1 cellular context compared by ENCODE assay signal in genomic region chr10:122953827-122954730, GRCh38.
A peak's percentile ranks its signal among the peaks of the same experiment; 100 is the strongest.
TF ChIP-seq lines count a peak whose summit lies in the region.

TSS of gene C10orf88 (minus strand) at chr10:122954227. CDS start at chr10:122954178, 49 bp downstream.

TF ChIP-seq in HepG2, 621 proteins besides CTCF, POLR2A, EP300 and RAD21 (continued from another document and continues in another):
- TF ChIP-seq ZNF407 (CRISPR knock-in tag; IDR thresholded peaks at IDR 0.05; ENCODE audit: not compliant biosample characterization) (peak; percentile 95), RARG (CRISPR knock-in tag; IDR thresholded peaks at IDR 0.05; ENCODE audit: low read depth) (peak; percentile 97), TBX2 (CRISPR knock-in tag; IDR thresholded peaks at IDR 0.05; ENCODE audit: borderline replicate concordance) (peak; percentile 94), NONO (IDR thresholded peaks at IDR 0.05) (no peak), NONO (CRISPR knock-in tag; conservative IDR thresholded peaks at IDR 0.05) (peak; percentile 92), MAFF (IDR thresholded peaks at IDR 0.05; ENCODE audit: low read depth, low read length) (no peak), ZNF430 (CRISPR knock-in tag; IDR thresholded peaks at IDR 0.05) (no peak; the same call in none of the 2 replicates), ZBTB37 (CRISPR knock-in tag; IDR thresholded peaks at IDR 0.05) (no peak; the same call in 1 of the 2 replicates), ZNF264 (CRISPR knock-in tag; IDR thresholded peaks at IDR 0.05) (peak; percentile 82; the same call in 1 of the 2 replicates), ZNF18 (CRISPR knock-in tag; IDR thresholded peaks at IDR 0.05; ENCODE audit: insufficient replicate concordance) (peak; percentile 87), FOXP4 (CRISPR knock-in tag; IDR thresholded peaks at IDR 0.05) (peak; percentile 65), SP5 (CRISPR knock-in tag; IDR thresholded peaks at IDR 0.05; ENCODE audit: borderline replicate concordance, low read depth) (peak; percentile 37; the same call in 1 of the 2 replicates), HIVEP1 (CRISPR knock-in tag; IDR thresholded peaks at IDR 0.05) (peak; percentile 82), ZNF557 (CRISPR knock-in tag; IDR thresholded peaks at IDR 0.05) (0 out of 2 replicates have a peak, but pooled peaks have one; percentile 36), ISL2 (CRISPR knock-in tag; IDR thresholded peaks at IDR 0.05) (peak; percentile 74), EZH2 (conservative IDR thresholded peaks at IDR 0.05; ENCODE audit: low read depth, low read length) (no peak), TRIM22 (IDR thresholded peaks at IDR 0.05) (no peak), ZBTB34 (CRISPR knock-in tag; IDR thresholded peaks at IDR 0.05) (peak; percentile 81), RBM22 (optimal IDR thresholded peaks at IDR 0.05; ENCODE audit: low read length) (no peak), ZXDC (CRISPR knock-in tag; IDR thresholded peaks at IDR 0.05) (no peak; the same call in 1 of the 2 replicates), THAP9 (CRISPR knock-in tag; IDR thresholded peaks at IDR 0.05; ENCODE audit: borderline replicate concordance) (peak; percentile 97), THAP7 (CRISPR knock-in tag; IDR thresholded peaks at IDR 0.05) (peak; percentile 94), NPAS2 (CRISPR knock-in tag; IDR thresholded peaks at IDR 0.05; ENCODE audit: borderline replicate concordance) (no peak), ZNF274 (CRISPR knock-in tag; IDR thresholded peaks at IDR 0.05) (peak; percentile 93), ZNF20 (CRISPR knock-in tag; IDR thresholded peaks at IDR 0.05) (no peak), THRA (CRISPR knock-in tag; IDR thresholded peaks at IDR 0.05; ENCODE audit: borderline replicate concordance) (peak; percentile 80), ZNF225 (CRISPR knock-in tag; IDR thresholded peaks at IDR 0.05) (peak; percentile 97), ZNF331 (CRISPR knock-in tag; IDR thresholded peaks at IDR 0.05) (peak; percentile 82), MATR3 (CRISPR knock-in tag; IDR thresholded peaks at IDR 0.05) (no peak), ZFY (CRISPR knock-in tag; IDR thresholded peaks at IDR 0.05) (peak; percentile 83), ISX (CRISPR knock-in tag; conservative IDR thresholded peaks at IDR 0.05) (no peak)
